ENCODE assay signal across 9 cellular contexts in genomic region chr4:184288451-184289178, GRCh38.
DNase-seq lines count a peak whose midpoint lies in the region; ATAC-seq and FAIRE-seq lines count a peak whose summit lies in the region.
"Had no signal": no experiment of that assay in that cellular context is flagged by ENCODE, and none has a peak within 500 bp of the region (broad histone marks: within the 10 kb centered on the region; RNA-seq: fewer than 3 reads in every experiment).

No MANE protein-coding gene starts in this region.

- no peaks in the 10 kb centered on the region for H3K9me3 Mint-ChIP-seq in CD4-positive, alpha-beta memory T cell
- no peaks in the 10 kb centered on the region for H3K9me3 Mint-ChIP-seq in activated naive CD8-positive, alpha-beta T cell treated with anti-CD3 and anti-CD28 coated beads, Interleukin-2, amount 50 U/mL, for 24 hours
- H3K9me3 Mint-ChIP-seq in stimulated activated effector memory CD8-positive, alpha-beta T cell treated with anti-CD3 and anti-CD28 coated beads, Interleukin-12 subunit alpha, Interleukin-12 subunit beta, amount 100 ng/mL, for 72 hours: no peaks in the 10 kb centered on the region

- POLR2A ChIA-PET in CD4-positive, alpha-beta memory T cell (lab: Charles Lee; ENCODE audit: partially characterized antibody): interaction anchor here (1.1 to 1.3 kb wide), 3 partner anchors 20 to 360 kb away, joined by 3 to 5 read pairs (median 3); no protein-coding TSS in a partner anchor

- peaks cover 12 to 31% (median 25%) of the 10 kb centered on the region in 4 donors for H3K4me1 Mint-ChIP-seq in CD4-positive, alpha-beta memory T cell
- H3K4me1 Mint-ChIP-seq in activated naive CD8-positive, alpha-beta T cell treated with anti-CD3 and anti-CD28 coated beads, Interleukin-2, amount 50 U/mL, for 24 hours: peaks cover 56% of the 10 kb centered on the region
- H3K4me1 Mint-ChIP-seq in stimulated activated effector memory CD8-positive, alpha-beta T cell treated with anti-CD3 and anti-CD28 coated beads, Interleukin-12 subunit alpha, Interleukin-12 subunit beta, amount 100 ng/mL, for 72 hours: peaks cover 35% of the 10 kb centered on the region

- no peaks in the 10 kb centered on the region for H3K36me3 ChIP-seq in CD4-positive, alpha-beta memory T cell (ENCODE audit: insufficient read depth, low read length)

- no peaks in the 10 kb centered on the region for H3K27me3 Mint-ChIP-seq in CD4-positive, alpha-beta memory T cell
- peaks cover 3% of the 10 kb centered on the region for H3K27me3 Mint-ChIP-seq in activated naive CD8-positive, alpha-beta T cell treated with anti-CD3 and anti-CD28 coated beads, Interleukin-2, amount 50 U/mL, for 24 hours

- H3K4me1 ChIP-seq in CD4-positive, alpha-beta memory T cell (ENCODE audit: insufficient read depth, low read length): peaks cover 19% of the 10 kb centered on the region

- no peak overlapping the region for H3K27ac ChIP-seq in CD4-positive, alpha-beta memory T cell (ENCODE audit: low read depth, low read length)

- ATAC-seq in HG03196 (IDR thresholded peaks at IDR 0.05; ENCODE audit: unreplicated experiment): peak; percentile 53
- peak; percentile 81 for ATAC-seq in activated naive CD8-positive, alpha-beta T cell treated with anti-CD3 and anti-CD28 coated beads, Interleukin-2, amount 50 U/mL, for 24 hours
- peak; percentile 89 for ATAC-seq in stimulated activated effector memory CD8-positive, alpha-beta T cell treated with anti-CD3 and anti-CD28 coated beads, Interleukin-12 subunit alpha, Interleukin-12 subunit beta, amount 100 ng/mL, for 72 hours

- intact Hi-C loops in CD4-positive, alpha-beta memory T cell (cut with micrococcal nuclease): loop anchor here (2.0 kb wide), 1 partner anchor 24 kb away; no protein-coding TSS in a partner anchor

- peak; percentile 97 for FAIRE-seq in GM19239 (lab: Jason Lieb, UNC)
- FAIRE-seq: H1 had no signal

- CTCF ChIA-PET in CD4-positive, alpha-beta memory T cell (lab: Charles Lee; ENCODE audit: partially characterized antibody): interaction anchor here (1.5 kb wide), 1 partner anchor 24 kb away, joined by 8 read pairs; no protein-coding TSS in a partner anchor

- H3K27ac Mint-ChIP-seq in CD4-positive, alpha-beta memory T cell: peak overlapping the region in 3 of 7 donors; percentile 0 to 73 (median 37)
- H3K27ac Mint-ChIP-seq in activated naive CD8-positive, alpha-beta T cell treated with anti-CD3 and anti-CD28 coated beads, Interleukin-2, amount 50 U/mL, for 24 hours: peak overlapping the region; percentile 93
- H3K27ac Mint-ChIP-seq in stimulated activated effector memory CD8-positive, alpha-beta T cell treated with anti-CD3 and anti-CD28 coated beads, Interleukin-12 subunit alpha, Interleukin-12 subunit beta, amount 100 ng/mL, for 72 hours: peak overlapping the region; percentile 68

- H3K9me3 ChIP-seq in CD4-positive, alpha-beta memory T cell (ENCODE audit: control insufficient read depth in 1 of 2, low read length in 2 of 2): no peaks in the 10 kb centered on the region

- no peaks in the 10 kb centered on the region for H3K36me3 Mint-ChIP-seq in CD4-positive, alpha-beta memory T cell
- no peaks in the 10 kb centered on the region for H3K36me3 Mint-ChIP-seq in activated naive CD8-positive, alpha-beta T cell treated with anti-CD3 and anti-CD28 coated beads, Interleukin-2, amount 50 U/mL, for 24 hours (ENCODE audit: low read depth)
- peaks cover 6% of the 10 kb centered on the region for H3K36me3 Mint-ChIP-seq in stimulated activated effector memory CD8-positive, alpha-beta T cell treated with anti-CD3 and anti-CD28 coated beads, Interleukin-12 subunit alpha, Interleukin-12 subunit beta, amount 100 ng/mL, for 72 hours

- H3K4me3 ChIP-seq in CD4-positive, alpha-beta memory T cell (ENCODE audit: low read length in 2 of 2): no peak overlapping the region

- DNase-seq in CD4-positive, alpha-beta memory T cell: no peak
- DNase-seq in GM19239 (ENCODE audit: insufficient read length, low spot score) (no peak), mucosa of gallbladder (ENCODE audit: low spot score) (no peak), SIG-M5 treated with dmso at 0.1 percent for 504 hours (lab: John Stamatoyannopoulos, UW; ENCODE audit: unreplicated experiment) (no peak), NCI-H1694 treated with DMSO at 0.1 percent for 48 hours (lab: John Stamatoyannopoulos, UW) (no peak)
- DNase-seq in activated naive CD8-positive, alpha-beta T cell treated with anti-CD3 and anti-CD28 coated beads, Interleukin-2, amount 50 U/mL, for 24 hours: peak; percentile 54
- DNase-seq in stimulated activated effector memory CD8-positive, alpha-beta T cell treated with anti-CD3 and anti-CD28 coated beads, Interleukin-12 subunit alpha, Interleukin-12 subunit beta, amount 100 ng/mL, for 72 hours (ENCODE audit: low spot score in 2 of 2): peak in 1 of 2 donors; percentile 74

- no peaks in the 10 kb centered on the region for H3K27me3 ChIP-seq in CD4-positive, alpha-beta memory T cell (ENCODE audit: insufficient read depth, low read length)

- peak overlapping the region in 7 of 8 donors; percentile 50 to 82 (median 73) for H3K4me3 Mint-ChIP-seq in CD4-positive, alpha-beta memory T cell
- H3K4me3 Mint-ChIP-seq in activated naive CD8-positive, alpha-beta T cell treated with anti-CD3 and anti-CD28 coated beads, Interleukin-2, amount 50 U/mL, for 24 hours: peak overlapping the region; percentile 61
- H3K4me3 Mint-ChIP-seq in stimulated activated effector memory CD8-positive, alpha-beta T cell treated with anti-CD3 and anti-CD28 coated beads, Interleukin-12 subunit alpha, Interleukin-12 subunit beta, amount 100 ng/mL, for 72 hours: peak overlapping the region; percentile 54
